In the genomic region with DNA sequence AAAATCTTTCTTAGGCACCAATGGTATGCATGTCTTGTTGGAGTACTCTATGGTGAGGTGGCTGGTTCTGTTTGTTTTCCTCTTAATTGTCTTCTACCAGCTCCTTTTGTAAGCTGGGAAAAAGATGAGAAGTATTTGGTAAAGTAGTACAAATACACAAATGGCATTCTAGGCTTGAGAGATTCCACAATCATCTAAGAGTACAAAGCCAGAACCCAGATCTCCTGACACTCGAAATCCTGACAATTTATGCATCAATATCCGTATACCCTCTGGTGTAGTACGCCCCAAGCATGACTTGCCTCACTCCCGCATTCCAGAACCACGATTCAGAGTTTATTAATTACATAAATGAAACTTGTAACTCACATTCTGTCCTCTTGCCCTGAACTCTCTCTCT, we compare ENCODE assay signal across 20 cellular contexts. TPM values are rescaled to one million over a fixed set of nuclear protein-coding genes. Genes with fewer than 3 reads are reported as not detected.
DNase-seq lines count a peak whose midpoint lies in the region; ATAC-seq and TF ChIP-seq lines count a peak whose summit lies in the region.
"Had no signal": no experiment of that assay in that cellular context is flagged by ENCODE, and none has a peak within 500 bp of the region (broad histone marks: within the 10 kb centered on the region; RNA-seq: fewer than 3 reads in every experiment).

No MANE protein-coding gene starts in this region.

- peak; percentile 10 for DNase-seq in AG08395 (ENCODE audit: low spot score)
- DNase-seq in HS-5 (ENCODE audit: low read depth): peak; percentile 73
- peak; percentile 25 for DNase-seq in brain microvascular endothelial cell
- DNase-seq in hepatic stellate cell (ENCODE audit: low spot score): peak; percentile 21
- no peak for DNase-seq in NCI-H748 treated with DMSO at 0.1 percent for 48 hours (lab: John Stamatoyannopoulos, UW)
- no peak for DNase-seq in mesenteric fat pad (ENCODE audit: low spot score)
- no peak for DNase-seq in iPS-NIHi11 (ENCODE audit: low spot score)
- DNase-seq: activated CD4-positive, alpha-beta T cell treated with anti-CD3 and anti-CD28 coated beads, Interleukin-2, amount 50 U/mL, for 4 hours; activated naive CD8-positive, alpha-beta T cell treated with anti-CD3 and anti-CD28 coated beads for 36 hours; activated T-cell treated with anti-CD3 and anti-CD28 coated beads, Interleukin-2, amount 50 U/mL, for 4 hours; Calu3; central memory CD4-positive, alpha-beta T cell; effector memory CD8-positive, alpha-beta T cell; KG1; NCI-H146; NCI-H510A; pancreas; stimulated activated naive CD4-positive, alpha-beta T cell had no signal

- H3K4me3 ChIP-seq in brain microvascular endothelial cell (ENCODE audit: low read depth, low read length): no peak overlapping the region
- H3K4me3 ChIP-seq: pancreas, smooth muscle cell had no signal

- no peak for ATAC-seq in GM18502 (IDR thresholded peaks at IDR 0.05; ENCODE audit: poor library complexity, unreplicated experiment)
- ATAC-seq: activated T-cell treated with anti-CD3 and anti-CD28 coated beads, Interleukin-2, amount 50 U/mL, for 4 hours; effector memory CD8-positive, alpha-beta T cell; pancreas had no signal

- in situ Hi-C loops in brain microvascular endothelial cell (cut with HindIII; ENCODE audit: low pct_ligation_motif_present, low sequenced_read_pairs): no loop called here

- H3K36me3 ChIP-seq in brain microvascular endothelial cell (replicated peaks): peaks cover 29% of the 10 kb centered on the region

- H3K27ac ChIP-seq in brain microvascular endothelial cell: no peak overlapping the region
- H3K27ac ChIP-seq: pancreas had no signal

- H3K27me3 ChIP-seq in brain microvascular endothelial cell (replicated peaks): no peaks in the 10 kb centered on the region
- H3K27me3 ChIP-seq: pancreas had no signal

- no peak for TF ChIP-seq CTCF in brain microvascular endothelial cell (IDR thresholded peaks at IDR 0.05; ENCODE audit: low read depth, low read length, missing control alignments)

RNA-seq across cellular contexts. Expression of gene CDCA7L, which starts 43.5 kb away (rescaled TPM):
- total RNA-seq in mesenteric fat pad: 10.9 TPM

Comparison
In these comparisons a context has a peak if more than half of its experiments do, and no peak if none do; other contexts are left out.
1. DNase-seq: peak in AG08395 (single experiment), HS-5 (single experiment), brain microvascular endothelial cell (single experiment) and hepatic stellate cell (single experiment); none in NCI-H748 treated with DMSO at 0.1 percent for 48 hours (single experiment), mesenteric fat pad (single experiment) and iPS-NIHi11 (single experiment).